36 cellular contexts compared by ENCODE assay signal in the genomic region with DNA sequence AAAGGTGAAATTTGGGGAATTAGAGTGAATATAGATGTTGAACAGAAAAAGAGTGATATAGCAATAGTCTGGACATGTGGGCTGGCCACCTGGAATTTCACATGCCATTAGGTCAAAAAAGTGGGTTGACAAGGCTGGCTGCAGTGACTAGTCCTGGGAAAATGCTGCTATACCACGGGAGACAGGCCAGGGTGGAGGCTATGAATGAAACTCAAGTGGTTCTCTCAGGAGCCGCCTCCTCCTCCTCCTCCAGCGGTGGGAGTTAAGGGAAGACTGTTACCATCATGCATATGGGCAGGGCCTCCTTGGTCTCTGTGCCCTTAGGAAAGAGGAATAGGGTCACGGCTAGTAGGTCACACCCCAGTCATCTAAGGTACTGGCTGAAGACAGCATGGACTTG.
"Had no signal": no experiment of that assay in that cellular context is flagged by ENCODE, and none has a peak within 500 bp of the region (broad histone marks: within the 10 kb centered on the region; RNA-seq: fewer than 3 reads in every experiment).

No MANE protein-coding gene starts in this region.

- DNase-seq: activated B cell treated with CpG ODN at 0.5 μM for 24 hours; activated CD4-positive, alpha-beta memory T cell treated with anti-CD3 and anti-CD28 coated beads for 36 hours; activated CD4-positive, alpha-beta T cell treated with anti-CD3 and anti-CD28 coated beads for 4 hours; activated CD4-positive, alpha-beta T cell treated with anti-CD3 and anti-CD28 coated beads, Interleukin-2, amount 10 ng/mL, durations not matched to agents 24 days and 14 days; activated CD4-positive, alpha-beta T cell treated with anti-CD3 and anti-CD28 coated beads, Interleukin-2, amount 50 U/mL, for 1 hour; activated CD4-positive, alpha-beta T cell treated with anti-CD3 and anti-CD28 coated beads, Interleukin-2, amount 50 U/mL, for 4 hours; activated CD4-positive, CD25-positive, alpha-beta regulatory T cell treated with anti-CD3 and anti-CD28 coated beads, Interleukin-2, amount 50 U/mL, for 72 hours; activated CD8-positive, alpha-beta memory T cell treated with anti-CD3 and anti-CD28 coated beads, Interleukin-2, amount 50 U/mL, for 4 hours; activated CD8-positive, alpha-beta T cell treated with anti-CD3 and anti-CD28 coated beads for 36 hours; activated effector memory CD4-positive, alpha-beta T cell treated with anti-CD3 and anti-CD28 coated beads, Interleukin-2, amount 50 U/mL, for 16 hours; activated gamma-delta T cell treated with Interleukin-2 at 50 U/mL for 16 hours; activated naive CD4-positive, alpha-beta T cell; activated naive CD4-positive, alpha-beta T cell treated with anti-CD3 and anti-CD28 coated beads for 36 hours; activated naive CD8-positive, alpha-beta T cell treated with anti-CD3 and anti-CD28 coated beads, Interleukin-2, amount 10 ng/mL, durations not matched to agents 7 days and 5 days; activated naive CD8-positive, alpha-beta T cell treated with anti-CD3 and anti-CD28 coated beads, Interleukin-2, amount 50 U/mL, for 24 hours; activated T-cell treated with anti-CD3 and anti-CD28 coated beads, Interleukin-2, amount 50 U/mL, for 24 hours; activated T-cell treated with anti-CD3 and anti-CD28 coated beads, Interleukin-2, amount 50 U/mL, for 48 hours; amygdala; anterior cingulate cortex; caudate nucleus; cerebellar nuclear complex; SW 1271; T-helper 1 cell; T-helper 2 cell; T-helper 9 cell had no signal

- H3K27ac ChIP-seq: ascending aorta, cardiac muscle cell, VCaP had no signal

- H3K27me3 Mint-ChIP-seq: activated B cell treated with CpG ODN at 0.5 μM for 24 hours had no signal

- H3K4me3 ChIP-seq: ascending aorta, cardiac muscle cell had no signal

- H3K27ac Mint-ChIP-seq: activated B cell treated with CpG ODN at 0.5 μM for 24 hours; activated CD4-positive, alpha-beta memory T cell treated with anti-CD3 and anti-CD28 coated beads for 36 hours; activated CD4-positive, alpha-beta T cell treated with anti-CD3 and anti-CD28 coated beads, Interleukin-2, amount 10 ng/mL, durations not matched to agents 24 days and 14 days; activated CD8-positive, alpha-beta T cell treated with anti-CD3 and anti-CD28 coated beads for 36 hours; activated naive CD4-positive, alpha-beta T cell treated with anti-CD3 and anti-CD28 coated beads for 36 hours; activated naive CD4-positive, alpha-beta T cell treated with anti-CD3 and anti-CD28 coated beads, Interleukin-2, amount 50 U/mL, for 24 hours; activated naive CD8-positive, alpha-beta T cell; activated naive CD8-positive, alpha-beta T cell treated with anti-CD3 and anti-CD28 coated beads, Interleukin-2, amount 10 ng/mL, durations not matched to agents 7 days and 5 days; activated naive CD8-positive, alpha-beta T cell treated with anti-CD3 and anti-CD28 coated beads, Interleukin-2, amount 50 U/mL, for 24 hours; activated T-cell treated with anti-CD3 and anti-CD28 coated beads, Interleukin-2, amount 50 U/mL, for 24 hours; brain; T-helper 1 cell treated with Interleukin-12 subunit alpha and Interleukin-12 subunit beta and Interleukin-4 antibody, amounts not matched to agents 30 μg/mL and 1 μg/mL, for 36 hours; T-helper 2 cell treated with Interferon-gamma antibody and Interleukin-4, amounts not matched to agents 5 μg/mL and 100 μg/mL, for 36 hours had no signal

- H3K4me3 Mint-ChIP-seq: activated B cell treated with CpG ODN at 0.5 μM for 24 hours; activated CD4-positive, alpha-beta memory T cell treated with anti-CD3 and anti-CD28 coated beads for 36 hours; activated CD4-positive, alpha-beta T cell treated with anti-CD3 and anti-CD28 coated beads, Interleukin-2, amount 10 ng/mL, durations not matched to agents 24 days and 14 days; activated CD8-positive, alpha-beta T cell treated with anti-CD3 and anti-CD28 coated beads for 36 hours; activated naive CD4-positive, alpha-beta T cell treated with anti-CD3 and anti-CD28 coated beads for 36 hours; activated naive CD4-positive, alpha-beta T cell treated with anti-CD3 and anti-CD28 coated beads, Interleukin-2, amount 50 U/mL, for 24 hours; activated naive CD8-positive, alpha-beta T cell; activated naive CD8-positive, alpha-beta T cell treated with anti-CD3 and anti-CD28 coated beads, Interleukin-2, amount 10 ng/mL, durations not matched to agents 7 days and 5 days; activated naive CD8-positive, alpha-beta T cell treated with anti-CD3 and anti-CD28 coated beads, Interleukin-2, amount 50 U/mL, for 24 hours; activated T-cell treated with anti-CD3 and anti-CD28 coated beads, Interleukin-2, amount 50 U/mL, for 24 hours; brain; central memory CD8-positive, alpha-beta T cell; T-helper 1 cell treated with Interleukin-12 subunit alpha and Interleukin-12 subunit beta and Interleukin-4 antibody, amounts not matched to agents 30 μg/mL and 1 μg/mL, for 36 hours; T-helper 2 cell treated with Interferon-gamma antibody and Interleukin-4, amounts not matched to agents 5 μg/mL and 100 μg/mL, for 36 hours had no signal

- H3K4me1 Mint-ChIP-seq: activated B cell treated with CpG ODN at 0.5 μM for 24 hours; activated CD4-positive, alpha-beta T cell treated with anti-CD3 and anti-CD28 coated beads, Interleukin-2, amount 10 ng/mL, durations not matched to agents 24 days and 14 days; activated naive CD4-positive, alpha-beta T cell treated with anti-CD3 and anti-CD28 coated beads, Interleukin-2, amount 50 U/mL, for 24 hours; activated naive CD8-positive, alpha-beta T cell treated with anti-CD3 and anti-CD28 coated beads, Interleukin-2, amount 10 ng/mL, durations not matched to agents 7 days and 5 days; activated naive CD8-positive, alpha-beta T cell treated with anti-CD3 and anti-CD28 coated beads, Interleukin-2, amount 50 U/mL, for 24 hours; brain; central memory CD8-positive, alpha-beta T cell had no signal

- H3K9me3 Mint-ChIP-seq: activated B cell treated with CpG ODN at 0.5 μM for 24 hours; activated CD4-positive, alpha-beta memory T cell treated with anti-CD3 and anti-CD28 coated beads for 36 hours; activated CD4-positive, alpha-beta T cell treated with anti-CD3 and anti-CD28 coated beads, Interleukin-2, amount 10 ng/mL, durations not matched to agents 24 days and 14 days; activated CD8-positive, alpha-beta T cell treated with anti-CD3 and anti-CD28 coated beads for 36 hours; activated naive CD4-positive, alpha-beta T cell treated with anti-CD3 and anti-CD28 coated beads for 36 hours; activated naive CD4-positive, alpha-beta T cell treated with anti-CD3 and anti-CD28 coated beads, Interleukin-2, amount 50 U/mL, for 24 hours; activated naive CD8-positive, alpha-beta T cell treated with anti-CD3 and anti-CD28 coated beads, Interleukin-2, amount 10 ng/mL, durations not matched to agents 7 days and 5 days; activated naive CD8-positive, alpha-beta T cell treated with anti-CD3 and anti-CD28 coated beads, Interleukin-2, amount 50 U/mL, for 24 hours; activated T-cell treated with anti-CD3 and anti-CD28 coated beads, Interleukin-2, amount 50 U/mL, for 24 hours; central memory CD8-positive, alpha-beta T cell; T-helper 1 cell treated with Interleukin-12 subunit alpha and Interleukin-12 subunit beta and Interleukin-4 antibody, amounts not matched to agents 30 μg/mL and 1 μg/mL, for 36 hours; T-helper 2 cell treated with Interferon-gamma antibody and Interleukin-4, amounts not matched to agents 5 μg/mL and 100 μg/mL, for 36 hours had no signal

- H3K27me3 ChIP-seq: ascending aorta, cardiac muscle cell had no signal

- H3K4me1 ChIP-seq: ascending aorta had no signal

- H3K36me3 Mint-ChIP-seq: activated naive CD8-positive, alpha-beta T cell treated with anti-CD3 and anti-CD28 coated beads, Interleukin-2, amount 10 ng/mL, durations not matched to agents 7 days and 5 days; brain had no signal

- H3K9me3 ChIP-seq: ascending aorta had no signal

- H3K36me3 ChIP-seq: cardiac muscle cell had no signal

- FAIRE-seq: bronchial epithelial cell, TTC549 had no signal
